19 cellular contexts compared by ENCODE assay signal in genomic region chrX:150303386-150304097, GRCh38.
"Had no signal": no experiment of that assay in that cellular context is flagged by ENCODE, and none has a peak within 500 bp of the region (broad histone marks: within the 10 kb centered on the region; RNA-seq: fewer than 3 reads in every experiment).

No MANE protein-coding gene starts in this region.

- H3K9me3 ChIP-seq: left lung, spleen, thoracic aorta, vagina had no signal

- H3K27ac ChIP-seq: left lung, neural progenitor cell, spleen, thoracic aorta, vagina, VCaP had no signal

- H3K36me3 ChIP-seq: left lung, neural progenitor cell, spleen, thoracic aorta, vagina had no signal

- H2AFZ ChIP-seq: neural progenitor cell had no signal

- H3K4me3 ChIP-seq: left lung, lung, neural progenitor cell, spleen, thoracic aorta, vagina had no signal

- H3K27me3 ChIP-seq: left lung, neural progenitor cell, spleen, vagina had no signal

- DNase-seq: activated CD4-positive, alpha-beta T cell treated with anti-CD3 and anti-CD28 coated beads, Interleukin-2, amount 50 U/mL, for 1 hour; activated CD8-positive, alpha-beta T cell treated with anti-CD3 and anti-CD28 coated beads, Interleukin-2, amount 10 ng/mL, durations not matched to agents 7 days and 5 days; activated gamma-delta T cell treated with Interleukin-2 at 50 U/mL for 16 hours; aorta; effector CD4-positive, alpha-beta T cell; glutamatergic neuron; hippocampal formation; kidney glomerular epithelial cell; left lung; naive thymus-derived CD4-positive, alpha-beta T cell; spleen; stimulated activated CD4-positive, alpha-beta T cell treated with anti-CD3 and anti-CD28 coated beads, Interleukin-4, amount 100 ng/mL, for 24 hours; stimulated activated naive CD4-positive, alpha-beta T cell treated with Interleukin-2 at 50 U/mL for 16 hours had no signal

- ATAC-seq: activated CD4-positive, CD25-positive, alpha-beta regulatory T cell treated with anti-CD3 and anti-CD28 coated beads, Interleukin-2, amount 50 U/mL, for 24 hours; activated CD8-positive, alpha-beta T cell treated with anti-CD3 and anti-CD28 coated beads, Interleukin-2, amount 10 ng/mL, durations not matched to agents 7 days and 5 days; left lung; naive thymus-derived CD4-positive, alpha-beta T cell had no signal

- H3K4me2 ChIP-seq: neural progenitor cell had no signal

- H3K9ac ChIP-seq: neural progenitor cell had no signal

- H3K4me1 ChIP-seq: left lung, neural progenitor cell, spleen, vagina had no signal
